In the genomic region with DNA sequence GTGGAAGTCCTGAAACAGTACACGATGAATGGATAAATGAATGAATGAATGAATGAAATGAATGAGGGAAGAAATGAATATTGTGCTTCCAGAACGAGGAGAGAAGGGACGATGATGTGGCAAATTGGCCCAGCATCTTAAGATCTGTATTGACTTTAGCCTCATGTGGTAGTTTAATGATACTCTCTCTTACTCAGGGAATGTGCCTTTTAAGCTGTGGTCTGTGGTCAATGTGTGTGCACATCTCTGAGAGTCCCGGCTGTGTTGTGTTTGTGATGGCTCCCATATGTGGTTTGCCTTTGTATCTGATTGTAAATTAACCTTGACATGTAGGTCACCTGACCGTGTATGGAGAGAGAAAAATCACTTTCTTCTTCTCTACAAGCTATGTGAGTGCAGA, we compare ENCODE assay signal across 9 cellular contexts.
DNase-seq lines count a peak whose midpoint lies in the region; ATAC-seq and TF ChIP-seq lines count a peak whose summit lies in the region.
"Had no signal": no experiment of that assay in that cellular context is flagged by ENCODE, and none has a peak within 500 bp of the region (broad histone marks: within the 10 kb centered on the region; RNA-seq: fewer than 3 reads in every experiment).

No MANE protein-coding gene starts in this region.

- peak; percentile 68 for ATAC-seq in HG03175 (IDR thresholded peaks at IDR 0.05; ENCODE audit: unreplicated experiment)
- no peak for ATAC-seq in HG03432 (IDR thresholded peaks at IDR 0.05; ENCODE audit: unreplicated experiment)

- no peak overlapping the region for H3K27ac ChIP-seq in vagina
- H3K27ac ChIP-seq: 22Rv1 had no signal

- no peak overlapping the region for H3K4me3 ChIP-seq in vagina
- H3K4me3 ChIP-seq in BE2C (ENCODE audit: low read depth, low read length), result no peak overlapping the region

- H3K27me3 ChIP-seq in vagina (no peaks in the 10 kb centered on the region), BE2C (no peaks in the 10 kb centered on the region)

- no peaks in the 10 kb centered on the region for H3K4me1 ChIP-seq in vagina
- H3K4me1 ChIP-seq in BE2C, result no peaks in the 10 kb centered on the region

- no peak for TF ChIP-seq CTCF in vagina (IDR thresholded peaks at IDR 0.05)
- no peak for TF ChIP-seq CTCF in BE2C (IDR thresholded peaks at IDR 0.05; ENCODE audit: low read depth, low read length)

- DNase-seq in DMS53 (lab: John Stamatoyannopoulos, UW) (peak; percentile 35), DMS53 treated with DMSO at 0.1 percent for 48 hours (lab: John Stamatoyannopoulos, UW; ENCODE audit: unreplicated experiment) (no peak), brain pericyte (ENCODE audit: low read depth, low spot score) (peak; percentile 55), smooth muscle cell of the brain vasculature (ENCODE audit: low read depth, low spot score) (peak; percentile 58), vagina (ENCODE audit: extremely low spot score in 2 of 2) (no peak), BE2C (no peak)

- H3K36me3 ChIP-seq in vagina, result no peaks in the 10 kb centered on the region
- no peaks in the 10 kb centered on the region for H3K36me3 ChIP-seq in BE2C

- intact Hi-C loops in vagina (cut with DNase I), result no loop called here

- H3K9me3 ChIP-seq in vagina, result no peaks in the 10 kb centered on the region
- no peaks in the 10 kb centered on the region for H3K9me3 ChIP-seq in BE2C

- TF ChIP-seq POLR2A in vagina (IDR thresholded peaks at IDR 0.05), result no peak

Comparison
In these comparisons a context has a peak if more than half of its experiments do, and no peak if none do; other contexts are left out.
1. DNase-seq: peak in DMS53 (single experiment), brain pericyte (single experiment) and smooth muscle cell of the brain vasculature (single experiment); none in DMS53 treated with DMSO at 0.1 percent for 48 hours (single experiment), vagina (0 of 2) and BE2C (single experiment).